24 cellular contexts compared by ENCODE assay signal in genomic region chr7:99720370-99721128, GRCh38. TPM values are rescaled to one million over a fixed set of nuclear protein-coding genes. Genes with fewer than 3 reads are reported as not detected.
DNase-seq lines count a peak whose midpoint lies in the region; ATAC-seq and TF ChIP-seq lines count a peak whose summit lies in the region.
"Had no signal": no experiment of that assay in that cellular context is flagged by ENCODE, and none has a peak within 500 bp of the region (broad histone marks: within the 10 kb centered on the region; RNA-seq: fewer than 3 reads in every experiment).

No MANE protein-coding gene starts in this region.

- H3K4ac ChIP-seq in neuronal stem cell (ENCODE audit: low read length): no peak overlapping the region

- ATAC-seq in Panc1: 0 out of 2 replicates have a peak, but pooled peaks have one; percentile 45
- peak; percentile 55 for ATAC-seq in naive thymus-derived CD4-positive, alpha-beta T cell
- ATAC-seq in HG03342 (IDR thresholded peaks at IDR 0.05; ENCODE audit: unreplicated experiment): no peak
- ATAC-seq: psoas muscle; stimulated activated naive B cell treated with anti-CD40 and anti-IgM and Interleukin-4, amounts not matched to agents 10 μg/mL and 1 μg/mL and 100 μg/mL, for 72 hours had no signal

- H2BK5ac ChIP-seq in neuronal stem cell (ENCODE audit: low read length): no peak overlapping the region

- no peaks in the 10 kb centered on the region for H3K9me3 ChIP-seq in Panc1 (ENCODE audit: control insufficient read depth, insufficient read depth, low read depth, low read length)
- no peaks in the 10 kb centered on the region for H3K9me3 ChIP-seq in naive thymus-derived CD4-positive, alpha-beta T cell (ENCODE audit: control insufficient read depth in 2 of 3, low read length in 3 of 3)
- H3K9me3 ChIP-seq in HAP-1: no peaks in the 10 kb centered on the region
- peaks cover 0 to 2% of the 10 kb centered on the region in 2 donors for H3K9me3 ChIP-seq in neuronal stem cell (replicated peaks in 1 of 2; ENCODE audit: control insufficient read depth in 2 of 2, insufficient read depth in 1 of 2, low read depth in 1 of 2, low read length in 2 of 2)
- H3K9me3 ChIP-seq: breast epithelium, neutrophil, thyroid gland had no signal

- H3K27me3 Mint-ChIP-seq in Calu3 (ENCODE audit: unreplicated experiment): no peaks in the 10 kb centered on the region
- no peaks in the 10 kb centered on the region for H3K27me3 Mint-ChIP-seq in naive thymus-derived CD4-positive, alpha-beta T cell
- H3K27me3 Mint-ChIP-seq: CD8-positive, alpha-beta memory T cell had no signal

- in situ Hi-C loops in Panc1 (cut with HindIII; ENCODE audit: low pct_unique_long_range_greater_than_20kb, low sequenced_read_pairs): no loop called here
- in situ Hi-C loops in HAP-1 (cut with MboI; ENCODE audit: low sequenced_read_pairs): no loop called here

- no peaks in the 10 kb centered on the region for H3K79me1 ChIP-seq in neuronal stem cell (ENCODE audit: low read depth, low read length)

- H2AFZ ChIP-seq in neuronal stem cell (ENCODE audit: low read length): no peak overlapping the region

- H3K4me2 ChIP-seq in neuronal stem cell (ENCODE audit: insufficient read depth, low read length, poor library complexity, severe bottlenecking): no peak overlapping the region

- no peak overlapping the region for H2AK5ac ChIP-seq in neuronal stem cell (ENCODE audit: low read depth, low read length)

- H3K4me3 ChIP-seq in Panc1 (ENCODE audit: low read depth in 2 of 2, low read length in 2 of 2): no peak overlapping the region
- H3K4me3 ChIP-seq in epithelial cell of proximal tubule (ENCODE audit: low read depth, low read length): no peak overlapping the region
- no peak overlapping the region for H3K4me3 ChIP-seq in naive thymus-derived CD4-positive, alpha-beta T cell (ENCODE audit: low read length)
- no peak overlapping the region for H3K4me3 ChIP-seq in HAP-1
- no peak overlapping the region for H3K4me3 ChIP-seq in neuronal stem cell (ENCODE audit: low read length in 2 of 2)
- H3K4me3 ChIP-seq: breast epithelium, coronary artery, psoas muscle, skin epidermis, thyroid gland had no signal

- H3K4me1 Mint-ChIP-seq in Calu3 (ENCODE audit: low read depth, unreplicated experiment): peaks cover 13% of the 10 kb centered on the region
- peaks cover 6 to 26% (median 22%) of the 10 kb centered on the region in 7 donors for H3K4me1 Mint-ChIP-seq in naive thymus-derived CD4-positive, alpha-beta T cell
- H3K4me1 Mint-ChIP-seq: CD8-positive, alpha-beta memory T cell; stimulated activated naive B cell treated with anti-CD40 and anti-IgM and Interleukin-4, amounts not matched to agents 10 μg/mL and 1 μg/mL and 100 μg/mL, for 72 hours had no signal

- H4K91ac ChIP-seq in neuronal stem cell (ENCODE audit: low read depth, low read length, poor library complexity): no peak overlapping the region

- H3K4me3 Mint-ChIP-seq in Calu3 (ENCODE audit: low read depth, unreplicated experiment): peak overlapping the region; percentile 22
- H3K4me3 Mint-ChIP-seq in naive thymus-derived CD4-positive, alpha-beta T cell: peak overlapping the region in 1 of 10 donors; percentile 10
- H3K4me3 Mint-ChIP-seq: CD8-positive, alpha-beta memory T cell; stimulated activated naive B cell treated with anti-CD40 and anti-IgM and Interleukin-4, amounts not matched to agents 10 μg/mL and 1 μg/mL and 100 μg/mL, for 72 hours had no signal

- no CpG with 5 or more reads among the region's 4 CpGs for WGBS in neuronal stem cell (ENCODE audit: extremely low coverage in 2 of 2, insufficient read length in 2 of 2, insufficient replicate concordance in 1 of 2), 2 donors

- H3K36me3 ChIP-seq in Panc1 (ENCODE audit: control insufficient read depth, insufficient read depth, low read length) (no peaks in the 10 kb centered on the region), HAP-1 (replicated peaks) (no peaks in the 10 kb centered on the region), neuronal stem cell (replicated peaks in 1 of 2; ENCODE audit: control insufficient read depth in 2 of 2, insufficient read depth in 2 of 2, low read length in 2 of 2) (no peaks in the 10 kb centered on the region)
- H3K36me3 ChIP-seq in naive thymus-derived CD4-positive, alpha-beta T cell (ENCODE audit: control insufficient read depth in 2 of 3, insufficient read depth in 3 of 3, low read length in 3 of 3): no peaks in the 10 kb centered on the region
- H3K36me3 ChIP-seq: breast epithelium, neutrophil, thyroid gland had no signal

- H3K27ac ChIP-seq in Panc1 (ENCODE audit: low read length): no peak overlapping the region
- H3K27ac ChIP-seq in naive thymus-derived CD4-positive, alpha-beta T cell (ENCODE audit: low read depth, low read length): no peak overlapping the region
- no peak overlapping the region for H3K27ac ChIP-seq in neuronal stem cell (replicated peaks; ENCODE audit: low read length)
- H3K27ac ChIP-seq: breast epithelium, coronary artery, neutrophil, psoas muscle, skin epidermis, thyroid gland had no signal

- H3K27ac Mint-ChIP-seq in Calu3 (ENCODE audit: unreplicated experiment): peak overlapping the region; percentile 44
- peak overlapping the region in 7 of 9 donors; percentile 1 to 74 (median 23) for H3K27ac Mint-ChIP-seq in naive thymus-derived CD4-positive, alpha-beta T cell
- H3K27ac Mint-ChIP-seq: CD8-positive, alpha-beta memory T cell; stimulated activated naive B cell treated with anti-CD40 and anti-IgM and Interleukin-4, amounts not matched to agents 10 μg/mL and 1 μg/mL and 100 μg/mL, for 72 hours had no signal

- intact Hi-C loops in Calu3 (cut with micrococcal nuclease; ENCODE audit: unreplicated experiment): no loop called here
- intact Hi-C loops in Panc1 (cut with micrococcal nuclease; ENCODE audit: unreplicated experiment): no loop called here
- intact Hi-C loops in naive thymus-derived CD4-positive, alpha-beta T cell (cut with micrococcal nuclease): no loop called here

- no peak overlapping the region for H3K14ac ChIP-seq in neuronal stem cell (ENCODE audit: low read length)

- H3K18ac ChIP-seq in neuronal stem cell (ENCODE audit: low read length): no peak overlapping the region

- DNase-seq in Calu3 (peak; percentile 11), Panc1 (ENCODE audit: low read depth, low spot score) (no peak), epithelial cell of proximal tubule (ENCODE audit: low read depth) (peak; percentile 33), HAP-1 (ENCODE audit: low spot score in 2 of 2) (no peak), neuronal stem cell (ENCODE audit: low spot score) (no peak)
- peak in 3 of 9 donors; percentile 2 to 19 (median 14) for DNase-seq in naive thymus-derived CD4-positive, alpha-beta T cell
- DNase-seq in stimulated activated CD4-positive, alpha-beta T cell treated with anti-CD3 and anti-CD28 coated beads, Interleukin-15, amount 100 ng/mL, for 24 hours: no peak
- DNase-seq: activated CD4-positive, alpha-beta T cell treated with anti-CD3 and anti-CD28 coated beads for 48 hours; midbrain; NCI-H1930; NCI-H345; NCI-H774; psoas muscle; stimulated activated CD4-positive, alpha-beta T cell treated with anti-CD3 and anti-CD28 coated beads, Interleukin-2, amount 100 ng/mL, for 48 hours; stimulated activated naive B cell treated with anti-CD40 and anti-IgM and Interleukin-4, amounts not matched to agents 10 μg/mL and 1 μg/mL and 100 μg/mL, for 72 hours; SW 1271; thyroid gland had no signal

- H3K9me3 Mint-ChIP-seq in Calu3 (ENCODE audit: low read depth, unreplicated experiment): peaks cover 2% of the 10 kb centered on the region
- peaks cover 0 to 8% (median 0%) of the 10 kb centered on the region in 11 donors for H3K9me3 Mint-ChIP-seq in naive thymus-derived CD4-positive, alpha-beta T cell
- H3K9me3 Mint-ChIP-seq: CD8-positive, alpha-beta memory T cell had no signal

- H2BK15ac ChIP-seq in neuronal stem cell (ENCODE audit: low read length): no peak overlapping the region

- H2BK12ac ChIP-seq in neuronal stem cell (ENCODE audit: low read length): no peak overlapping the region

- CTCF ChIA-PET in Calu3 (lab: Charles Lee): interaction anchor here (1.0 kb wide), 1 partner anchor 9 kb away, joined by 3 read pairs; no protein-coding TSS in a partner anchor
- CTCF ChIA-PET in Panc1 (lab: Charles Lee): no interaction called here
- CTCF ChIA-PET in naive thymus-derived CD4-positive, alpha-beta T cell (lab: Charles Lee): no interaction called here

- TF ChIP-seq CTCF in Calu3 (IDR thresholded peaks at IDR 0.05; ENCODE audit: unreplicated experiment) (no peak), Panc1 (IDR thresholded peaks at IDR 0.05) (no peak), epithelial cell of proximal tubule (conservative IDR thresholded peaks at IDR 0.05; ENCODE audit: low read depth, low read length) (no peak)

- H3K36me3 Mint-ChIP-seq in Calu3 (ENCODE audit: insufficient read depth, unreplicated experiment): no peaks in the 10 kb centered on the region
- H3K36me3 Mint-ChIP-seq in naive thymus-derived CD4-positive, alpha-beta T cell: peaks cover 2 to 23% (median 9%) of the 10 kb centered on the region in 5 donors

- H3K23ac ChIP-seq in neuronal stem cell (ENCODE audit: low read depth, low read length, poor library complexity): no peak overlapping the region

- no peak overlapping the region for H3K9ac ChIP-seq in neuronal stem cell (ENCODE audit: low read depth, low read length, poor library complexity)

- POLR2A ChIA-PET in Panc1 (lab: Charles Lee): no interaction called here
- POLR2A ChIA-PET in naive thymus-derived CD4-positive, alpha-beta T cell (lab: Charles Lee): no interaction called here

- BruUV-seq in Calu3 (replicated peaks; lab: Mats Ljungman, UMichigan) (no TSS peak), Panc1 (replicated peaks; lab: Mats Ljungman, UMichigan) (no TSS peak)

- no peaks in the 10 kb centered on the region for H3K27me3 ChIP-seq in Panc1 (ENCODE audit: control insufficient read depth, insufficient read depth, low read length)
- H3K27me3 ChIP-seq in naive thymus-derived CD4-positive, alpha-beta T cell (ENCODE audit: control insufficient read depth in 2 of 2, insufficient read depth in 2 of 2, low read length in 2 of 2): no peaks in the 10 kb centered on the region
- H3K27me3 ChIP-seq in HAP-1 (ENCODE audit: low read depth): 0 out of 2 replicates have a peak, but pooled peaks cover 5% of the 10 kb centered on the region
- H3K27me3 ChIP-seq in neuronal stem cell (ENCODE audit: control insufficient read depth in 3 of 3, insufficient read depth in 3 of 3, low read depth in 1 of 3, low read length in 3 of 3): no peaks in the 10 kb centered on the region
- H3K27me3 ChIP-seq: breast epithelium, neutrophil, thyroid gland had no signal

- no peak overlapping the region for H2BK120ac ChIP-seq in neuronal stem cell (ENCODE audit: low read depth, low read length)

- no peak overlapping the region for H4K8ac ChIP-seq in neuronal stem cell (ENCODE audit: low read depth, low read length)

- no peaks in the 10 kb centered on the region for H3K4me1 ChIP-seq in Panc1 (ENCODE audit: control insufficient read depth, insufficient read depth, low read length)
- H3K4me1 ChIP-seq in naive thymus-derived CD4-positive, alpha-beta T cell (ENCODE audit: control insufficient read depth in 2 of 2, insufficient read depth in 2 of 2, low read length in 2 of 2): no peaks in the 10 kb centered on the region
- H3K4me1 ChIP-seq in HAP-1: no peaks in the 10 kb centered on the region
- H3K4me1 ChIP-seq in neuronal stem cell (ENCODE audit: control insufficient read depth in 2 of 2, insufficient read depth in 1 of 2, low read depth in 1 of 2, low read length in 2 of 2): no peaks in the 10 kb centered on the region
- H3K4me1 ChIP-seq: breast epithelium, psoas muscle, thyroid gland had no signal

RNA-seq across cellular contexts. Expression of gene CYP3A7, which starts 14.4 kb away (rescaled TPM):
- total RNA-seq in Calu3 (2022) (0.71 and 0.86 TPM in 2 replicates), Panc1 (2021; ENCODE audit: unreplicated experiment) (not detected), epithelial cell of proximal tubule (0.12 TPM in 1 of 2 replicates, not detected in the other)
- polyA plus RNA-seq in Panc1 (2012; ENCODE audit: insufficient read length): not detected
- total RNA-seq in naive thymus-derived CD4-positive, alpha-beta T cell: not detected
- under 1 TPM in 1 of 2 donors, not detected in 1; 0.08 TPM for polyA plus RNA-seq in naive thymus-derived CD4-positive, alpha-beta T cell
- polyA plus RNA-seq in neuronal stem cell (2013, experiment 1 of 2): not detected
- polyA plus RNA-seq in neuronal stem cell (2013, experiment 2 of 2): not detected
- total RNA-seq: CD8-positive, alpha-beta memory T cell; OCI-LY7; psoas muscle; thyroid gland had no signal
- polyA plus RNA-seq: CD8-positive, alpha-beta memory T cell; psoas muscle had no signal

RNA-seq across cellular contexts. Expression of gene CYP3A5, which starts 40.8 kb away (rescaled TPM):
- 44.9 and 70.7 TPM in 2 replicates for total RNA-seq in Calu3 (2022)
- 0.31 TPM for total RNA-seq in Panc1 (2021; ENCODE audit: unreplicated experiment)
- 0.16 TPM for polyA plus RNA-seq in Panc1 (2012; ENCODE audit: insufficient read length)
- total RNA-seq in epithelial cell of proximal tubule: 0.75 TPM in 1 of 2 replicates, not detected in the other
- under 1 TPM in 1 of 5 experiments, not detected in 4; 0.27 TPM for total RNA-seq in naive thymus-derived CD4-positive, alpha-beta T cell
- polyA plus RNA-seq in naive thymus-derived CD4-positive, alpha-beta T cell: under 1 TPM; 0.69 to 0.87 TPM
- polyA plus RNA-seq in neuronal stem cell (2013, experiment 1 of 2): 0.01 TPM
- 0.06 TPM for polyA plus RNA-seq in neuronal stem cell (2013, experiment 2 of 2)
- total RNA-seq: CD8-positive, alpha-beta memory T cell; OCI-LY7 had no signal

Comparison
In these comparisons a context has a peak if more than half of its experiments do, and no peak if none do; other contexts are left out.
1. DNase-seq: peak in Calu3 (single experiment) and epithelial cell of proximal tubule (single experiment); none in Panc1 (single experiment), HAP-1 (0 of 2), neuronal stem cell (single experiment) and stimulated activated CD4-positive, alpha-beta T cell treated with anti-CD3 and anti-CD28 coated beads, Interleukin-15, amount 100 ng/mL, for 24 hours (single experiment).
2. RNA of gene CYP3A5, which starts 40.8 kb away (total RNA-seq): 44.9 to 70.7 TPM in Calu3; 0.75 TPM in epithelial cell of proximal tubule, 0.31 TPM in Panc1 (single experiment) and 0.27 TPM in naive thymus-derived CD4-positive, alpha-beta T cell; every median in the first group is over 10 times any median in the second.